ENCODE assay signal across 8 cellular contexts in genomic region chr19:52734893-52735661, GRCh38. TPM values are rescaled to one million over a fixed set of nuclear protein-coding genes. Genes with fewer than 3 reads are reported as not detected.
DNase-seq lines count a peak whose midpoint lies in the region; ATAC-seq, FAIRE-seq and TF ChIP-seq lines count a peak whose summit lies in the region.

ZNF611 (minus strand) TSS chr19:52735044; CDS start chr19:52715894, 19,150 bp downstream.

- H3K4me2 ChIP-seq in smooth muscle cell = peak within 1 kb of the TSS; percentile 96

- CTCF ChIA-PET in AG04449 (lab: Yijun Ruan, JAX) = interaction anchor here (0.7 to 1.1 kb wide), 4 partner anchors 8 to 102 kb away, joined by 3 to 6 read pairs (median 4); no protein-coding TSS in a partner anchor

- peaks cover 45% of the 10 kb centered on the region for H3K79me2 ChIP-seq in smooth muscle cell (ENCODE audit: low read depth)

- H3K9me3 ChIP-seq in smooth muscle cell (replicated peaks; ENCODE audit: low read depth) = no peaks in the 10 kb centered on the region

- ATAC-seq in GM18870 (IDR thresholded peaks at IDR 0.05; ENCODE audit: unreplicated experiment) (peak; percentile 53), HG03135 (IDR thresholded peaks at IDR 0.05; ENCODE audit: unreplicated experiment) (peak; percentile 92)

- TF ChIP-seq CTCF in AG04449 (IDR thresholded peaks at IDR 0.05; ENCODE audit: insufficient read depth, low read length, missing control alignments) (peak; percentile 86), WI38 (IDR thresholded peaks at IDR 0.05; ENCODE audit: low read depth, low read length) (peak; percentile 65), bronchial epithelial cell (IDR thresholded peaks at IDR 0.05; ENCODE audit: insufficient read depth, low read length, severe bottlenecking) (peak; percentile 9), smooth muscle cell (IDR thresholded peaks at IDR 0.05; ENCODE audit: borderline replicate concordance, insufficient read depth, poor library complexity, severe bottlenecking) (peak; percentile 44)

- H3K36me3 ChIP-seq in bronchial epithelial cell (ENCODE audit: control insufficient read depth, insufficient read depth, low read length) (no peaks in the 10 kb centered on the region), smooth muscle cell (ENCODE audit: low read depth) (no peaks in the 10 kb centered on the region)

- peak within 1 kb of the TSS; percentile 88 for H3K27ac ChIP-seq in smooth muscle cell (ENCODE audit: low read depth)

- POLR2A ChIA-PET in AG04449 (lab: Yijun Ruan, JAX) = no interaction called here

- WGBS in smooth muscle cell (ENCODE audit: low lambda C conversion rate) = 9% methylated on average over 33 of the region's 38 CpGs

- H3K4me3 ChIP-seq in AG04449 (ENCODE audit: low read depth, low read length) (peak within 1 kb of the TSS; percentile 74), WI38 (ENCODE audit: low read depth, low read length) (peak within 1 kb of the TSS; percentile 89), bronchial epithelial cell (ENCODE audit: low read depth, low read length) (peak within 1 kb of the TSS; percentile 84), smooth muscle cell (peak within 1 kb of the TSS; percentile 93)

- peaks cover 16% of the 10 kb centered on the region for H3K4me1 ChIP-seq in smooth muscle cell (ENCODE audit: low read depth)

- peak within 1 kb of the TSS; percentile 97 for H2AFZ ChIP-seq in smooth muscle cell (ENCODE audit: low read depth)

- no peaks in the 10 kb centered on the region for H4K20me1 ChIP-seq in smooth muscle cell (ENCODE audit: low read depth)

- peaks cover 10% of the 10 kb centered on the region for H3F3A ChIP-seq in smooth muscle cell (ENCODE audit: low read depth)

- DNase-seq in AG04449 (ENCODE audit: low read depth, low spot score) = peak; percentile 38
- DNase-seq in NCI-H2227 (lab: John Stamatoyannopoulos, UW; ENCODE audit: unreplicated experiment) = peak; percentile 90
- peak; percentile 79 for DNase-seq in bronchial epithelial cell (ENCODE audit: low read depth)
- peak; percentile 90 for DNase-seq in iPS-NIHi7 (ENCODE audit: extremely low spot score)
- peak; percentile 95 for DNase-seq in smooth muscle cell (lab: John Stamatoyannopoulos, UW; ENCODE audit: unreplicated experiment)

- peak within 1 kb of the TSS; percentile 86 for H3K9ac ChIP-seq in smooth muscle cell (ENCODE audit: low read depth)

- FAIRE-seq in bronchial epithelial cell (lab: Jason Lieb, UNC) = no peak

- H3K27me3 ChIP-seq in bronchial epithelial cell (ENCODE audit: control insufficient read depth, insufficient read depth, low read length) (no peaks in the 10 kb centered on the region), smooth muscle cell (ENCODE audit: low read depth) (no peaks in the 10 kb centered on the region)

RNA-seq across cellular contexts. Expression of gene ZNF611, which starts in this region (rescaled TPM):
- total RNA-seq in bronchial epithelial cell (10.0 TPM in 2 replicates), smooth muscle cell (15.3 and 19.0 TPM in 2 replicates)
- polyA plus RNA-seq in smooth muscle cell = 7.7 and 10.1 TPM in 2 replicates

Comparison
In these comparisons a context has a peak if more than half of its experiments do, and no peak if none do; other contexts are left out.
1. Peak in every context shown above with its lines: DNase-seq, ATAC-seq, H3K4me3 ChIP-seq and H3K27ac ChIP-seq.
2. DNase-seq: peak in every context shown above with its lines; median percentile 95 in smooth muscle cell; 90 in NCI-H2227; 90 in iPS-NIHi7; 79 in bronchial epithelial cell; 38 in AG04449.
3. CTCF ChIP-seq: peak in every context shown above with its lines; median percentile 86 in AG04449; 65 in WI38; 44 in smooth muscle cell; 9 in bronchial epithelial cell.